23 cellular contexts compared by ENCODE assay signal in genomic region chr6:61842005-61842404, GRCh38.
DNase-seq lines count a peak whose midpoint lies in the region; ATAC-seq and TF ChIP-seq lines count a peak whose summit lies in the region.
"Had no signal": no experiment of that assay in that cellular context is flagged by ENCODE, and none has a peak within 500 bp of the region (broad histone marks: within the 10 kb centered on the region; RNA-seq: fewer than 3 reads in every experiment).

No MANE protein-coding gene starts in this region.

- no peak overlapping the region for H3K4me3 Mint-ChIP-seq in stimulated activated memory B cell treated with anti-CD40 and anti-IgM and Interleukin-4, amounts not matched to agents 10 μg/mL and 1 μg/mL and 100 μg/mL, for 72 hours
- H3K4me3 Mint-ChIP-seq: B cell, CD14-positive monocyte, GM23338, H9 had no signal

- no peaks in the 10 kb centered on the region for H3K4me1 Mint-ChIP-seq in stimulated activated memory B cell treated with anti-CD40 and anti-IgM and Interleukin-4, amounts not matched to agents 10 μg/mL and 1 μg/mL and 100 μg/mL, for 72 hours
- H3K4me1 Mint-ChIP-seq: B cell, CD14-positive monocyte, GM23338, H9 had no signal

- H3K9me3 Mint-ChIP-seq in stimulated activated memory B cell treated with anti-CD40 and anti-IgM and Interleukin-4, amounts not matched to agents 10 μg/mL and 1 μg/mL and 100 μg/mL, for 72 hours, result no peaks in the 10 kb centered on the region
- H3K9me3 Mint-ChIP-seq: GM23338, H9 had no signal

- H3K36me3 Mint-ChIP-seq in stimulated activated memory B cell treated with anti-CD40 and anti-IgM and Interleukin-4, amounts not matched to agents 10 μg/mL and 1 μg/mL and 100 μg/mL, for 72 hours, result no peaks in the 10 kb centered on the region
- H3K36me3 Mint-ChIP-seq: CD14-positive monocyte had no signal

- DNase-seq in NCI-H1417 (lab: John Stamatoyannopoulos, UW) (peak in 2 of 3 experiments; percentile 49 to 87), NCI-H2227 treated with DMSO at 0.1 percent for 48 hours (lab: John Stamatoyannopoulos, UW) (peak; percentile 61), iPS-NIHi11 (ENCODE audit: low spot score) (peak; percentile 8), putamen (ENCODE audit: low spot score) (peak; percentile 49), NCI-H774 (lab: John Stamatoyannopoulos, UW) (no peak), CD1c-positive myeloid dendritic cell (ENCODE audit: extremely low spot score) (no peak)
- DNase-seq: DMS153, DND-41, H9, Karpas-422, NCI-H1092, NCI-H1436 treated with DMSO at 0.1 percent for 48 hours, NCI-H187 treated with DMSO at 0.1 percent for 48 hours, NCI-H345, NCI-H524, Peyer's patch, SHP77 treated with DMSO at 0.1 percent for 48 hours had no signal

- no peak overlapping the region for H3K27ac Mint-ChIP-seq in stimulated activated memory B cell treated with anti-CD40 and anti-IgM and Interleukin-4, amounts not matched to agents 10 μg/mL and 1 μg/mL and 100 μg/mL, for 72 hours
- H3K27ac Mint-ChIP-seq: B cell, CD14-positive monocyte, GM23338, H9 had no signal

- no peak for ATAC-seq in SK-N-SH treated with all-trans-retinoic acid at 6 μM for 48 hours
- no peak for ATAC-seq in stimulated activated memory B cell treated with anti-CD40 and anti-IgM and Interleukin-4, amounts not matched to agents 10 μg/mL and 1 μg/mL and 100 μg/mL, for 72 hours
- ATAC-seq: GM23338, HepG2 had no signal

- no peaks in the 10 kb centered on the region for H3K27me3 Mint-ChIP-seq in stimulated activated memory B cell treated with anti-CD40 and anti-IgM and Interleukin-4, amounts not matched to agents 10 μg/mL and 1 μg/mL and 100 μg/mL, for 72 hours
- H3K27me3 Mint-ChIP-seq: B cell had no signal

TF ChIP-seq in SK-N-SH treated with all-trans-retinoic acid at 6 μM for 48 hours, 23 proteins besides CTCF, POLR2A, EP300 and RAD21:
- TF ChIP-seq TCF4 (CRISPR knock-in tag; IDR thresholded peaks at IDR 0.05; ENCODE audit: borderline replicate concordance), result no peak
- no peak for TF ChIP-seq ESRRG (CRISPR knock-in tag; IDR thresholded peaks at IDR 0.05)
- no peak for TF ChIP-seq CREB5 (CRISPR knock-in tag; IDR thresholded peaks at IDR 0.05; ENCODE audit: low read depth)
- TF ChIP-seq ARNTL (CRISPR knock-in tag; IDR thresholded peaks at IDR 0.05; ENCODE audit: borderline replicate concordance, low read depth), result no peak
- no peak for TF ChIP-seq ZNF565 (CRISPR knock-in tag; conservative IDR thresholded peaks at IDR 0.05; ENCODE audit: low read depth)
- no peak for TF ChIP-seq OSR1 (CRISPR knock-in tag; IDR thresholded peaks at IDR 0.05)

Comparison
In these comparisons a context has a peak if more than half of its experiments do, and no peak if none do; other contexts are left out.
1. DNase-seq: peak in NCI-H1417 (2 of 3), NCI-H2227 treated with DMSO at 0.1 percent for 48 hours (single experiment), iPS-NIHi11 (single experiment) and putamen (single experiment); none in NCI-H774 (single experiment) and CD1c-positive myeloid dendritic cell (single experiment).